ENCODE assay signal across 1 cellular context in genomic region chr12:112125250-112125999, GRCh38.
TF ChIP-seq lines count a peak whose summit lies in the region.

Gene TRAFD1, plus strand, starts transcription at chr12:112125560. Its CDS starts 4,963 bp downstream, at chr12:112130523.

TF ChIP-seq in K562, 482 proteins besides CTCF, POLR2A, EP300 and RAD21 (continued from another document and continues in another):
- peak; percentile 65 for TF ChIP-seq PCBP1 (IDR thresholded peaks at IDR 0.05; ENCODE audit: low read depth, low read length, poor library complexity, severe bottlenecking)
- peak; percentile 63; the same call in 1 of the 2 replicates for TF ChIP-seq ZBED1 (IDR thresholded peaks at IDR 0.05)
- TF ChIP-seq ZNF696 (CRISPR knock-in tag; conservative IDR thresholded peaks at IDR 0.05) = no peak
- no peak for TF ChIP-seq CHD4 (IDR thresholded peaks at IDR 0.05; ENCODE audit: insufficient read depth, insufficient replicate concordance, low read depth, low read length, poor library complexity, severe bottlenecking)
- no peak for TF ChIP-seq SRSF3 (IDR thresholded peaks at IDR 0.05; ENCODE audit: insufficient read depth, low read length)
- peak; percentile 94 for TF ChIP-seq PBX2 (CRISPR knock-in tag; IDR thresholded peaks at IDR 0.05; ENCODE audit: low read depth)
- TF ChIP-seq PBX2 (tag; conservative IDR thresholded peaks at IDR 0.05; ENCODE audit: low read depth) = peak; percentile 99
- TF ChIP-seq CBX2 (IDR thresholded peaks at IDR 0.05; ENCODE audit: insufficient read depth, low read length, poor library complexity, severe bottlenecking) = no peak
- 0 out of 2 replicates have a peak, but pooled peaks have one; percentile 50 for TF ChIP-seq GTF2F1 (IDR thresholded peaks at IDR 0.05; ENCODE audit: low read depth, low read length)
- peak; percentile 38; the same call in 1 of the 2 replicates for TF ChIP-seq HBP1 (CRISPR knock-in tag; IDR thresholded peaks at IDR 0.05)
- TF ChIP-seq HMG20B (CRISPR knock-in tag; IDR thresholded peaks at IDR 0.05) = no peak
- TF ChIP-seq HMGN3 (IDR thresholded peaks at IDR 0.05; ENCODE audit: borderline replicate concordance, extremely low read depth, insufficient read length, low read depth, low read length) = peak; percentile 81
- no peak; the same call in 1 of the 2 replicates for TF ChIP-seq ZBTB17 (CRISPR knock-in tag; IDR thresholded peaks at IDR 0.05)
- no peak for TF ChIP-seq JUNB (CRISPR knock-in tag; conservative IDR thresholded peaks at IDR 0.05)
- TF ChIP-seq ZNF766 (CRISPR knock-in tag; conservative IDR thresholded peaks at IDR 0.05) = peak; percentile 40; the same call in 1 of the 2 replicates
- TF ChIP-seq MITF (IDR thresholded peaks at IDR 0.05) = no peak
- TF ChIP-seq PHB (CRISPR knock-in tag; IDR thresholded peaks at IDR 0.05) = no peak
- TF ChIP-seq RBM22 (IDR thresholded peaks at IDR 0.05; ENCODE audit: low read depth, low read length, poor library complexity, severe bottlenecking) = no peak
- TF ChIP-seq MAFF (IDR thresholded peaks at IDR 0.05; ENCODE audit: low read length) = peak; percentile 34
- peak; percentile 45; the same call in 1 of the 2 replicates for TF ChIP-seq JUND (IDR thresholded peaks at IDR 0.05; ENCODE audit: borderline replicate concordance, low read depth, low read length)
- TF ChIP-seq JUND (tag; IDR thresholded peaks at IDR 0.05; ENCODE audit: borderline replicate concordance, low read depth, low read length) = no peak
- TF ChIP-seq NR2C2 (CRISPR knock-in tag; IDR thresholded peaks at IDR 0.05) = peak; percentile 45; the same call in 1 of the 2 replicates
- no peak for TF ChIP-seq NR2C2 (tag; IDR thresholded peaks at IDR 0.05)
- peak; percentile 65; the same call in 1 of the 2 replicates for TF ChIP-seq CREB1 (IDR thresholded peaks at IDR 0.05)
- peak; percentile 71 for TF ChIP-seq CREB1 (CRISPR knock-in tag; IDR thresholded peaks at IDR 0.05)
- TF ChIP-seq ZNF217 (CRISPR knock-in tag; IDR thresholded peaks at IDR 0.05) = no peak
- TF ChIP-seq NRF1 (conservative IDR thresholded peaks at IDR 0.05 in 1 of 2, IDR thresholded peaks at IDR 0.05 in 1 of 2) = peak; percentile 77 to 82
- TF ChIP-seq NEUROD1 (IDR thresholded peaks at IDR 0.05; ENCODE audit: borderline replicate concordance, low read depth, low read length, partially characterized antibody) = peak; percentile 97
- no peak for TF ChIP-seq TAL1 (IDR thresholded peaks at IDR 0.05)
- TF ChIP-seq MNT (conservative IDR thresholded peaks at IDR 0.05) = peak; percentile 12 to 81
- 0 out of 3 replicates have a peak, but pooled peaks of 1 of the 2 experiments have one; percentile 55 for TF ChIP-seq CBX3 (IDR thresholded peaks at IDR 0.05; ENCODE audit: borderline replicate concordance in 1 of 2, low read length in 2 of 2)
- TF ChIP-seq ZFP91 (CRISPR knock-in tag; IDR thresholded peaks at IDR 0.05) = 0 out of 2 replicates have a peak, but pooled peaks have one; percentile 17
- no peak for TF ChIP-seq ZNF655 (CRISPR knock-in tag; IDR thresholded peaks at IDR 0.05)
- no peak for TF ChIP-seq SMARCA5 (IDR thresholded peaks at IDR 0.05)
- TF ChIP-seq GABPB2 (CRISPR knock-in tag; conservative IDR thresholded peaks at IDR 0.05) = no peak
- TF ChIP-seq JUN (IDR thresholded peaks at IDR 0.05; ENCODE audit: borderline replicate concordance, low read depth, low read length) = no peak
- TF ChIP-seq JUN (CRISPR knock-in tag; IDR thresholded peaks at IDR 0.05; ENCODE audit: borderline replicate concordance) = no peak
- TF ChIP-seq EZH2 (IDR thresholded peaks at IDR 0.05; ENCODE audit: borderline replicate concordance, low read depth, low read length) = no peak
- no peak for TF ChIP-seq GATAD2B (IDR thresholded peaks at IDR 0.05; ENCODE audit: borderline replicate concordance)
- no peak for TF ChIP-seq ZBTB1 (CRISPR knock-in tag; IDR thresholded peaks at IDR 0.05; ENCODE audit: borderline replicate concordance, low read depth)
- no peak for TF ChIP-seq NONO (IDR thresholded peaks at IDR 0.05; ENCODE audit: low read depth in 2 of 2, low read length in 1 of 2)
- TF ChIP-seq POLR2H (tag; IDR thresholded peaks at IDR 0.05; ENCODE audit: low read depth) = peak; percentile 58; the same call in 1 of the 2 replicates
- no peak for TF ChIP-seq ZNF586 (CRISPR knock-in tag; conservative IDR thresholded peaks at IDR 0.05)
- no peak for TF ChIP-seq SMARCB1 (IDR thresholded peaks at IDR 0.05; ENCODE audit: insufficient read length, low read depth)
- TF ChIP-seq KLF13 (tag; IDR thresholded peaks at IDR 0.05; ENCODE audit: borderline replicate concordance, low read depth) = peak; percentile 60; the same call in 1 of the 2 replicates
- no peak for TF ChIP-seq MXD1 (CRISPR knock-in tag; IDR thresholded peaks at IDR 0.05; ENCODE audit: borderline replicate concordance, poor library complexity, severe bottlenecking)
- TF ChIP-seq KDM4B (IDR thresholded peaks at IDR 0.05; ENCODE audit: borderline replicate concordance in 2 of 2, low read depth in 1 of 2) = peak in 1 of 2 experiments; percentile 51; a peak in 1 of 4 replicates
- TF ChIP-seq ELF2 (CRISPR knock-in tag; IDR thresholded peaks at IDR 0.05) = 0 out of 2 replicates have a peak, but pooled peaks have one; percentile 8
- TF ChIP-seq ELK3 (CRISPR knock-in tag; IDR thresholded peaks at IDR 0.05) = no peak
- TF ChIP-seq NKRF (IDR thresholded peaks at IDR 0.05; ENCODE audit: borderline replicate concordance) = peak; percentile 90
- no peak for TF ChIP-seq SNIP1 (IDR thresholded peaks at IDR 0.05; ENCODE audit: low read depth)
- TF ChIP-seq ARID3A (IDR thresholded peaks at IDR 0.05; ENCODE audit: borderline replicate concordance, low read depth, low read length) = no peak
